Comparison of ENCODE assay signal across 8 cellular contexts in the genomic region with DNA sequence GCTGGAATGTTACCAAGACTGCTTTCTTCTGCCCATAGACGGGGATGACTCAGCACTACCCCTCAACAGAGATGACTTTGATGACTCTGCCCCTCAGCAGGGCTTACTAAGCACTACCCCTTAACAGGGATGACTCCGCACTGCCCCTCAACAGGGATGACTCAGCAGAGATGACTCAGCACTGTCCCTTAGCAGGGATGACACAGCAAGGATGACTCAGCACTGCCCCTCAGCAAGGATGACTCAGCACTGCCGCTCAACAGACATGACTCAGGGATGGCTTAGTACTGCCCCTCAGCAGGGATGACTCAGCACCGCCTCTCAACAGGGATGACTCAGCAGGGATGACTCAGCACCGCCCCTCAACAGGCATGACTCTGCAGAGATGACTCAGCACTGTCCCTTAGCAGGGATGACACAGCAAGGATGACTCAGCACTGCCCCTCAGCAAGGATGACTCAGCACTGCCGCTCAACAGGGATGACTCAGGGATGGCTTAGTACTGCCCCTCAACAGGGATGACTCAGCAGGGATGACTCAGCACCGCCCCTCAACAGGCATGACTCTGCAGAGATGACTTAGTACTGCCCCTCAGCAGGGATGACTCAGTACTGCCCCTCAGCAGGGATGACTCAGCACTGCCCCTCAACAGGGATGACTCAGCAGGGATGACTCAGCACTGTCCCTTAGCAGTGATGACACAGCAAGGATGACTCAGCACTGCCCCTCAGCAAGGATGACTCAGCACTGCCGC. TPM values are rescaled to one million over a fixed set of nuclear protein-coding genes. Genes with fewer than 3 reads are reported as not detected.
DNase-seq lines count a peak whose midpoint lies in the region; FAIRE-seq and TF ChIP-seq lines count a peak whose summit lies in the region.
"Not testable (repeated sequence)": the region's sequence is repeated elsewhere in the genome, so short reads cannot be mapped to it uniquely, and the experiment has no call there.

No MANE protein-coding gene starts in this region.

- peak overlapping the region; percentile 80 for H3K27ac Mint-ChIP-seq in activated T-helper 2 cell treated with anti-CD3 and anti-CD28 coated beads, Interferon-gamma antibody, Interleukin-2, Interleukin-4, amounts not matched to agents 10 μg/mL and 5 μg/mL and 100 μg/mL, durations not matched to agents 14 hours and 24 hours and 36 hours

- H3K9me3 ChIP-seq in small intestine (ENCODE audit: control insufficient read depth, low read depth); transverse colon: not testable (repeated sequence)

- H3K4me3 Mint-ChIP-seq in activated T-helper 2 cell treated with anti-CD3 and anti-CD28 coated beads, Interferon-gamma antibody, Interleukin-2, Interleukin-4, amounts not matched to agents 10 μg/mL and 5 μg/mL and 100 μg/mL, durations not matched to agents 14 hours and 24 hours and 36 hours (ENCODE audit: low read depth): not testable (repeated sequence)

- not testable (repeated sequence) for TF ChIP-seq POLR2A in transverse colon (IDR thresholded peaks at IDR 0.05)

- not testable (repeated sequence) for H3K27me3 ChIP-seq in layer of hippocampus (ENCODE audit: control insufficient read depth, insufficient read depth, low read length); small intestine (ENCODE audit: control insufficient read depth in 2 of 2, insufficient read depth in 2 of 2, low read length in 2 of 2); transverse colon

- in situ Hi-C loops in transverse colon (cut with MboI; ENCODE audit: low pct_ligation_motif_present in 1 of 4, low pct_unique_long_range_greater_than_20kb in 1 of 4, low sequenced_read_pairs in 3 of 4): not testable (repeated sequence)

- H3K36me3 Mint-ChIP-seq in activated T-helper 2 cell treated with anti-CD3 and anti-CD28 coated beads, Interferon-gamma antibody, Interleukin-2, Interleukin-4, amounts not matched to agents 10 μg/mL and 5 μg/mL and 100 μg/mL, durations not matched to agents 14 hours and 24 hours and 36 hours (ENCODE audit: low read depth): peaks cover 77% of the 10 kb centered on the region

- FAIRE-seq in small intestine (lab: Jason Lieb, UNC): not testable (repeated sequence)

- not testable (repeated sequence) for H3K4me3 ChIP-seq in small intestine (ENCODE audit: low read depth in 1 of 2, low read length in 2 of 2); transverse colon

- not testable (repeated sequence) for TF ChIP-seq CTCF in transverse colon (IDR thresholded peaks at IDR 0.05)

- H3K4me1 ChIP-seq in small intestine (ENCODE audit: control insufficient read depth in 2 of 2, insufficient read depth in 1 of 2, low read depth in 1 of 2, low read length in 1 of 2); transverse colon: not testable (repeated sequence)

- H3K27me3 Mint-ChIP-seq in activated T-helper 2 cell treated with anti-CD3 and anti-CD28 coated beads, Interferon-gamma antibody, Interleukin-2, Interleukin-4, amounts not matched to agents 10 μg/mL and 5 μg/mL and 100 μg/mL, durations not matched to agents 14 hours and 24 hours and 36 hours (ENCODE audit: low read depth): not testable (repeated sequence)

- not testable (repeated sequence) for H3K4me1 Mint-ChIP-seq in activated T-helper 2 cell treated with anti-CD3 and anti-CD28 coated beads, Interferon-gamma antibody, Interleukin-2, Interleukin-4, amounts not matched to agents 10 μg/mL and 5 μg/mL and 100 μg/mL, durations not matched to agents 14 hours and 24 hours and 36 hours (ENCODE audit: low read depth)

- TF ChIP-seq EP300 in transverse colon (IDR thresholded peaks at IDR 0.05; ENCODE audit: low read depth): not testable (repeated sequence)

- H3K27ac ChIP-seq in layer of hippocampus (ENCODE audit: low read depth, low read length) (peak overlapping the region; percentile 71), small intestine (ENCODE audit: low read depth in 1 of 2, low read length in 1 of 2) (peak overlapping the region; percentile 52 to 78), transverse colon (peak overlapping the region; percentile 14 to 54 (median 36))

- DNase-seq in Daoy (ENCODE audit: low read depth) (peak; percentile 52), NCI-H1436 treated with DMSO at 0.1 percent for 48 hours (lab: John Stamatoyannopoulos, UW) (peak; percentile 71), T-helper 2 cell (peak in 3 of 5 experiments; percentile 36 to 84 (median 51)), transverse colon (peak; percentile 31)
- DNase-seq in activated T-helper 2 cell treated with anti-CD3 and anti-CD28 coated beads, Interferon-gamma antibody, Interleukin-2, Interleukin-4, amounts not matched to agents 10 μg/mL and 5 μg/mL and 100 μg/mL, durations not matched to agents 14 hours and 24 hours and 36 hours (ENCODE audit: low spot score): peak; percentile 49
- peak; percentile 15 for DNase-seq in effector CD4-positive, alpha-beta T cell
- DNase-seq in small intestine: not testable (repeated sequence)

- 64 to 72% (median 66%) methylated on average over 8 of the region's 8 CpGs for WGBS in small intestine, 3 donors
- WGBS in transverse colon (ENCODE audit: low coverage in 1 of 2), 2 donors: 59% methylated on average over 8 of the region's 8 CpGs; no CpG with 5 or more reads in 1 of the 2 donors

- H3K36me3 ChIP-seq in small intestine (ENCODE audit: control insufficient read depth in 2 of 2, insufficient read depth in 2 of 2, low read length in 2 of 2): peaks cover 11 to 12% of the 10 kb centered on the region in 2 donors
- H3K36me3 ChIP-seq in transverse colon: not testable (repeated sequence)

- intact Hi-C loops in activated T-helper 2 cell treated with anti-CD3 and anti-CD28 coated beads, Interferon-gamma antibody, Interleukin-2, Interleukin-4, amounts not matched to agents 10 μg/mL and 5 μg/mL and 100 μg/mL, durations not matched to agents 14 hours and 24 hours and 36 hours (cut with micrococcal nuclease); transverse colon (cut with DNase I; ENCODE audit: low total_unique reads): not testable (repeated sequence)

- peaks cover 26% of the 10 kb centered on the region for H3K9me3 Mint-ChIP-seq in activated T-helper 2 cell treated with anti-CD3 and anti-CD28 coated beads, Interferon-gamma antibody, Interleukin-2, Interleukin-4, amounts not matched to agents 10 μg/mL and 5 μg/mL and 100 μg/mL, durations not matched to agents 14 hours and 24 hours and 36 hours

RNA-seq across cellular contexts. Expression of a gene that starts 24.4 kb away (rescaled TPM):
- 2.6 and 3.0 TPM in 2 replicates for total RNA-seq in Daoy (2014; rRNA removed; shearing (Covaris generic))
- total RNA-seq in activated T-helper 2 cell treated with anti-CD3 and anti-CD28 coated beads, Interferon-gamma antibody, Interleukin-2, Interleukin-4, amounts not matched to agents 10 μg/mL and 5 μg/mL and 100 μg/mL, durations not matched to agents 14 hours and 24 hours and 36 hours: 0.43 and 0.69 TPM in 2 replicates
- 1 to 10 TPM in 1 of 3 donors, under 1 TPM in 1, not detected in 1; 0.67 to 2.2 TPM for polyA plus RNA-seq in small intestine
- 10 to 100 TPM in 3 of 4 donors, 1 to 10 TPM in 1; 6.8 to 33.7 (median 14.2) TPM for total RNA-seq in transverse colon

RNA-seq across cellular contexts. Expression of a gene that starts 46.3 kb away (rescaled TPM):
- total RNA-seq in Daoy (2014; rRNA removed; shearing (Covaris generic)): 81.3 and 111 TPM in 2 replicates
- 31.5 and 42.3 TPM in 2 replicates for total RNA-seq in activated T-helper 2 cell treated with anti-CD3 and anti-CD28 coated beads, Interferon-gamma antibody, Interleukin-2, Interleukin-4, amounts not matched to agents 10 μg/mL and 5 μg/mL and 100 μg/mL, durations not matched to agents 14 hours and 24 hours and 36 hours
- 10 to 100 TPM; 18.3 to 33.2 (median 28.8) TPM for polyA plus RNA-seq in small intestine
- total RNA-seq in transverse colon: 10 to 100 TPM; 54.8 to 96.7 (median 78.1) TPM
